ENCODE assay signal across 13 cellular contexts in the genomic region with DNA sequence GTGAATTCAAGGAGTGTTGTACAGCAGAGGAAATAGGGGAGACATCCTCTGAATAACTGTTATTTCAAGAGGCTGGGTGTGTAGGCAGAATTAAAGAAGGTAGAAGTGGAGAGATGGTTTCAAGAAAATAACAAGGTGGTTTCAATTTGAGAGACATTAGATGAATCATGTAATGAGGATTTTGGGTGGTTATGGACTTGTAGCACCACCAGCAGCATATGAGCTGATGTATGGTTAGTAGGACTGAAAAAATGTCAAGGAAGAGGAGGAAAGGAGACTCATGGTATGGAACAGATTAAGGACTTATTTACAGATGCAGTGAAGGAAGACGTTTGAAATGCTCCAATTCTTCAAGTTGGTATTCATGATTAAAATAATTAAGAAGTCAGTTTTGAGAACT.
DNase-seq lines count a peak whose midpoint lies in the region; ATAC-seq and TF ChIP-seq lines count a peak whose summit lies in the region.
"Had no signal": no experiment of that assay in that cellular context is flagged by ENCODE, and none has a peak within 500 bp of the region (broad histone marks: within the 10 kb centered on the region; RNA-seq: fewer than 3 reads in every experiment).

No MANE protein-coding gene starts in this region.

- H3K4me1 ChIP-seq in GM23248 (ENCODE audit: insufficient read depth) = peaks cover 10% of the 10 kb centered on the region; the same call in 1 of the 2 replicates
- H3K4me1 ChIP-seq: Caco-2, HAP-1 had no signal

- in situ Hi-C loops in GM23248 (cut with MboI) = no loop called here

- H3K9ac ChIP-seq in GM23248 = no peak overlapping the region

- H3K27me3 Mint-ChIP-seq in activated naive CD8-positive, alpha-beta T cell treated with anti-CD3 and anti-CD28 coated beads, Interleukin-2, amount 50 U/mL, for 24 hours = no peaks in the 10 kb centered on the region
- no peaks in the 10 kb centered on the region for H3K27me3 Mint-ChIP-seq in activated naive CD8-positive, alpha-beta T cell treated with anti-CD3 and anti-CD28 coated beads for 36 hours
- H3K27me3 Mint-ChIP-seq: CD4-positive, alpha-beta T cell had no signal

- no peaks in the 10 kb centered on the region for H3K9me3 ChIP-seq in GM23248 (ENCODE audit: low read depth)
- H3K9me3 ChIP-seq: Caco-2, HAP-1 had no signal

- no peaks in the 10 kb centered on the region for H3K27me3 ChIP-seq in GM23248 (replicated peaks; ENCODE audit: insufficient read depth)

- no peaks in the 10 kb centered on the region for H3K36me3 ChIP-seq in GM23248 (ENCODE audit: low read depth)
- H3K36me3 ChIP-seq: HAP-1 had no signal

- H3K4me3 Mint-ChIP-seq in activated naive CD8-positive, alpha-beta T cell treated with anti-CD3 and anti-CD28 coated beads, Interleukin-2, amount 50 U/mL, for 24 hours = no peak overlapping the region
- no peak overlapping the region for H3K4me3 Mint-ChIP-seq in activated naive CD8-positive, alpha-beta T cell treated with anti-CD3 and anti-CD28 coated beads for 36 hours
- H3K4me3 Mint-ChIP-seq: CD4-positive, alpha-beta T cell had no signal

- H3K4me2 ChIP-seq in GM23248 (ENCODE audit: unreplicated experiment) = peak overlapping the region; percentile 20

- peaks cover 13% of the 10 kb centered on the region for H3K36me3 Mint-ChIP-seq in activated naive CD8-positive, alpha-beta T cell treated with anti-CD3 and anti-CD28 coated beads, Interleukin-2, amount 50 U/mL, for 24 hours (ENCODE audit: low read depth)
- peaks cover 27% of the 10 kb centered on the region for H3K36me3 Mint-ChIP-seq in activated naive CD8-positive, alpha-beta T cell treated with anti-CD3 and anti-CD28 coated beads for 36 hours

- peaks cover 8% of the 10 kb centered on the region for H3K9me3 Mint-ChIP-seq in activated naive CD8-positive, alpha-beta T cell treated with anti-CD3 and anti-CD28 coated beads, Interleukin-2, amount 50 U/mL, for 24 hours
- H3K9me3 Mint-ChIP-seq in activated naive CD8-positive, alpha-beta T cell treated with anti-CD3 and anti-CD28 coated beads for 36 hours = no peaks in the 10 kb centered on the region

- no peak for TF ChIP-seq CTCF in fibroblast of mammary gland (conservative IDR thresholded peaks at IDR 0.05; ENCODE audit: control insufficient read depth, insufficient read depth, low read depth, low read length)

- no peaks in the 10 kb centered on the region for H3K9me2 ChIP-seq in GM23248 (ENCODE audit: insufficient read depth)

- no peak for TF ChIP-seq POLR2A in erythroblast (IDR thresholded peaks at IDR 0.05; ENCODE audit: low read length)

- H3K27ac ChIP-seq in GM23248 = no peak overlapping the region
- H3K27ac ChIP-seq: C4-2B had no signal

- peaks cover 10% of the 10 kb centered on the region; the same call in 1 of the 2 replicates for H3F3A ChIP-seq in GM23248 (ENCODE audit: insufficient read depth)

- H4K20me1 ChIP-seq in GM23248 (ENCODE audit: insufficient read depth) = no peaks in the 10 kb centered on the region

- peaks cover 15% of the 10 kb centered on the region for H3K4me1 Mint-ChIP-seq in activated naive CD8-positive, alpha-beta T cell treated with anti-CD3 and anti-CD28 coated beads, Interleukin-2, amount 50 U/mL, for 24 hours
- H3K4me1 Mint-ChIP-seq in activated naive CD8-positive, alpha-beta T cell treated with anti-CD3 and anti-CD28 coated beads for 36 hours = peaks cover 12% of the 10 kb centered on the region

- DNase-seq in activated naive CD8-positive, alpha-beta T cell treated with anti-CD3 and anti-CD28 coated beads, Interleukin-2, amount 50 U/mL, for 24 hours = no peak
- DNase-seq in activated naive CD8-positive, alpha-beta T cell treated with anti-CD3 and anti-CD28 coated beads for 36 hours = no peak
- DNase-seq in GM23248 = peak; percentile 36
- DNase-seq in fibroblast of mammary gland (ENCODE audit: low read depth) = peak; percentile 42
- no peak for DNase-seq in erythroblast (lab: John Stamatoyannopoulos, UW)
- no peak for DNase-seq in activated T-cell treated with anti-CD3 and anti-CD28 coated beads for 4 hours
- DNase-seq: 8988T; AML-193; Caco-2; CD4-positive, alpha-beta T cell had no signal

- peak overlapping the region; percentile 12 for H3K27ac Mint-ChIP-seq in activated naive CD8-positive, alpha-beta T cell treated with anti-CD3 and anti-CD28 coated beads, Interleukin-2, amount 50 U/mL, for 24 hours
- no peak overlapping the region for H3K27ac Mint-ChIP-seq in activated naive CD8-positive, alpha-beta T cell treated with anti-CD3 and anti-CD28 coated beads for 36 hours
- H3K27ac Mint-ChIP-seq: CD4-positive, alpha-beta T cell had no signal

- WGBS in GM23248 (ENCODE audit: low coverage in 1 of 2, low lambda C conversion rate in 2 of 2, missing lambda C conversion rate in 2 of 2), 2 experiments = 0% methylated on average over 1 of the region's 1 CpG

- no peak overlapping the region for H3K4me3 ChIP-seq in GM23248
- no peak overlapping the region for H3K4me3 ChIP-seq in fibroblast of mammary gland (ENCODE audit: control insufficient read depth, low read depth, low read length)
- H3K4me3 ChIP-seq: HAP-1 had no signal

- no peak overlapping the region for H2AFZ ChIP-seq in GM23248

- no peaks in the 10 kb centered on the region for H3K79me2 ChIP-seq in GM23248 (ENCODE audit: insufficient read depth)

- ATAC-seq in activated naive CD8-positive, alpha-beta T cell treated with anti-CD3 and anti-CD28 coated beads, Interleukin-2, amount 50 U/mL, for 24 hours = no peak
- no peak for ATAC-seq in GM18861 (IDR thresholded peaks at IDR 0.05; ENCODE audit: unreplicated experiment)

Comparison
In these comparisons a context has a peak if more than half of its experiments do, and no peak if none do; other contexts are left out.
1. DNase-seq: peak in GM23248 (single experiment) and fibroblast of mammary gland (single experiment); none in activated naive CD8-positive, alpha-beta T cell treated with anti-CD3 and anti-CD28 coated beads, Interleukin-2, amount 50 U/mL, for 24 hours (single experiment), activated naive CD8-positive, alpha-beta T cell treated with anti-CD3 and anti-CD28 coated beads for 36 hours (single experiment), erythroblast (0 of 2) and activated T-cell treated with anti-CD3 and anti-CD28 coated beads for 4 hours (single experiment).